In the genomic region with DNA sequence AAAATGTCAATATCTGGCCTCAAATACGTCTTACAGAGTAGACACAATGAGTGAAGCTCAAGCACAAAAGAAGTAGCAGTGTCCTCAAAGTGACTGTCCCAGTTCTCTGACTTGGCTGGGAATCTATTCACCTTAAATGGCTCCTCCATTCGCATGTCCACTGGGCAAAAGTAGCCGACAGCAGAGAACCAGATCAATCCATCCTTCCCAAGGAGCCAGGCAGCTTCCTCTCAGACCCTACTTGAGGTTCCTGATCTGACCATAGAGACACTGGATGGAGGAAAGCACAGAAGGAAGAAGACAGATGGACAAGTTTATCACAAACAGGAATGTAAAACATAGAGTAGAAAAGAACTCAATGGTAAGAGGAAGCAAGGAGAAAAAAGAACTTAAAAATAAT, we compare ENCODE assay signal across 21 cellular contexts. TPM values are rescaled to one million over a fixed set of nuclear protein-coding genes. Genes with fewer than 3 reads are reported as not detected.
DNase-seq lines count a peak whose midpoint lies in the region; ATAC-seq, FAIRE-seq and TF ChIP-seq lines count a peak whose summit lies in the region.
"Had no signal": no experiment of that assay in that cellular context is flagged by ENCODE, and none has a peak within 500 bp of the region (broad histone marks: within the 10 kb centered on the region; RNA-seq: fewer than 3 reads in every experiment).

No MANE protein-coding gene starts in this region.

- H3K4me3 ChIP-seq in K562 (no peak overlapping the region), subcutaneous abdominal adipose tissue (ENCODE audit: low read depth in 1 of 5, low read length in 5 of 5) (no peak overlapping the region)
- H3K4me3 ChIP-seq: upper lobe of left lung had no signal

- H2AFZ ChIP-seq in K562 (ENCODE audit: low read depth, low read length), result no peak overlapping the region

- peak overlapping the region; percentile 17 for H3K27ac Mint-ChIP-seq in activated naive CD8-positive, alpha-beta T cell treated with anti-CD3 and anti-CD28 coated beads, Interleukin-2, amount 50 U/mL, for 24 hours
- H3K27ac Mint-ChIP-seq in activated naive CD8-positive, alpha-beta T cell treated with anti-CD3 and anti-CD28 coated beads for 36 hours, result no peak overlapping the region
- H3K27ac Mint-ChIP-seq in HFFc6, result peak overlapping the region; percentile 53
- H3K27ac Mint-ChIP-seq: memory B cell had no signal

- no peak for ATAC-seq in activated naive CD8-positive, alpha-beta T cell treated with anti-CD3 and anti-CD28 coated beads, Interleukin-2, amount 50 U/mL, for 24 hours
- peak; percentile 65 for ATAC-seq in K562

- peaks cover 64% of the 10 kb centered on the region for H3K4me1 Mint-ChIP-seq in activated naive CD8-positive, alpha-beta T cell treated with anti-CD3 and anti-CD28 coated beads, Interleukin-2, amount 50 U/mL, for 24 hours
- H3K4me1 Mint-ChIP-seq in activated naive CD8-positive, alpha-beta T cell treated with anti-CD3 and anti-CD28 coated beads for 36 hours, result peaks cover 32% of the 10 kb centered on the region
- H3K4me1 Mint-ChIP-seq in HFFc6 (ENCODE audit: low read depth), result peaks cover 78% of the 10 kb centered on the region

- peaks cover 85% of the 10 kb centered on the region for H3K79me2 ChIP-seq in K562 (ENCODE audit: control insufficient read depth, insufficient read depth, low read length)

- no peaks in the 10 kb centered on the region for H3K27me3 Mint-ChIP-seq in activated naive CD8-positive, alpha-beta T cell treated with anti-CD3 and anti-CD28 coated beads, Interleukin-2, amount 50 U/mL, for 24 hours
- H3K27me3 Mint-ChIP-seq in activated naive CD8-positive, alpha-beta T cell treated with anti-CD3 and anti-CD28 coated beads for 36 hours, result no peaks in the 10 kb centered on the region
- no peaks in the 10 kb centered on the region; the same call in none of the 2 replicates for H3K27me3 Mint-ChIP-seq in HFFc6 (ENCODE audit: insufficient read depth)
- H3K27me3 Mint-ChIP-seq: memory B cell had no signal

- TF ChIP-seq EP300 in K562 (IDR thresholded peaks at IDR 0.05; ENCODE audit: low read length), result no peak

- CTCF ChIA-PET in K562 (lab: Yijun Ruan, JAX; ENCODE audit: low intra/inter-chr PET ratio), result no interaction called here

- TF ChIP-seq POLR2A in K562 (conservative IDR thresholded peaks at IDR 0.05), result no peak

- peaks cover 5% of the 10 kb centered on the region; the same call in 2 of the 3 replicates for H3K36me3 ChIP-seq in K562 (ENCODE audit: control insufficient read depth, insufficient read depth, low read length)
- H3K36me3 ChIP-seq in subcutaneous abdominal adipose tissue (ENCODE audit: control insufficient read depth in 5 of 5, insufficient read depth in 5 of 5, low read length in 5 of 5), result no peaks in the 10 kb centered on the region
- H3K36me3 ChIP-seq: upper lobe of left lung, WERI-Rb-1 had no signal

- in situ Hi-C loops in K562 (cut with MboI), result no loop called here

- no peaks in the 10 kb centered on the region for H3K9me1 ChIP-seq in K562 (ENCODE audit: control insufficient read depth, insufficient read depth, low read length)

- DNase-seq in activated naive CD8-positive, alpha-beta T cell treated with anti-CD3 and anti-CD28 coated beads, Interleukin-2, amount 50 U/mL, for 24 hours, result no peak
- no peak for DNase-seq in activated naive CD8-positive, alpha-beta T cell treated with anti-CD3 and anti-CD28 coated beads for 36 hours
- no peak for DNase-seq in HFFc6
- DNase-seq in K562 (ENCODE audit: extremely low read depth in 1 of 4, low spot score in 3 of 4), result no peak
- no peak for DNase-seq in NCI-H2029 treated with DMSO at 0.1 percent for 48 hours (lab: John Stamatoyannopoulos, UW)
- DNase-seq in effector CD4-positive, alpha-beta T cell, result no peak
- DNase-seq in NCI-H1417 (lab: John Stamatoyannopoulos, UW), result no peak
- DNase-seq: activated CD4-positive, alpha-beta T cell treated with anti-CD3 and anti-CD28 coated beads, Interleukin-2, amount 50 U/mL, for 1 hour; COR-L47; head of caudate nucleus; NCI-H1092; NCI-H2081; NCI-H748 treated with DMSO at 0.1 percent for 48 hours; occipital lobe; T-helper 9 cell; upper lobe of left lung; WERI-Rb-1 had no signal

- POLR2A ChIA-PET in K562 (lab: Yijun Ruan, JAX), result no interaction called here

- H4K20me1 ChIP-seq in K562 (replicated peaks; ENCODE audit: control insufficient read depth, insufficient read depth, low read length), result no peaks in the 10 kb centered on the region

- H3K9ac ChIP-seq in K562 (ENCODE audit: insufficient read depth in 1 of 2, low read depth in 2 of 2, low read length in 2 of 2), result no peak overlapping the region
- no peak overlapping the region for H3K9ac ChIP-seq in subcutaneous abdominal adipose tissue (ENCODE audit: low read length in 5 of 5)

- peaks cover 55% of the 10 kb centered on the region for H3K36me3 Mint-ChIP-seq in activated naive CD8-positive, alpha-beta T cell treated with anti-CD3 and anti-CD28 coated beads, Interleukin-2, amount 50 U/mL, for 24 hours (ENCODE audit: low read depth)
- H3K36me3 Mint-ChIP-seq in activated naive CD8-positive, alpha-beta T cell treated with anti-CD3 and anti-CD28 coated beads for 36 hours, result peaks cover 31% of the 10 kb centered on the region
- peaks cover 50% of the 10 kb centered on the region for H3K36me3 Mint-ChIP-seq in HFFc6 (ENCODE audit: low read depth)
- H3K36me3 Mint-ChIP-seq: memory B cell had no signal

- no peak for TF ChIP-seq RAD21 in K562 (CRISPR knock-in tag; conservative IDR thresholded peaks at IDR 0.05 in 1 of 2, IDR thresholded peaks at IDR 0.05 in 1 of 2)

- no peaks in the 10 kb centered on the region; a peak in 1 of 5 replicates for H3K4me1 ChIP-seq in K562 (replicated peaks in 1 of 2; ENCODE audit: control insufficient read depth in 2 of 2, insufficient read depth in 2 of 2, low read length in 2 of 2)
- peaks cover 2 to 33% (median 27%) of the 10 kb centered on the region in 5 donors for H3K4me1 ChIP-seq in subcutaneous abdominal adipose tissue (ENCODE audit: control insufficient read depth in 5 of 5, insufficient read depth in 5 of 5, low read length in 5 of 5)

- H3K27ac ChIP-seq in K562 (ENCODE audit: extremely low read depth, low read depth, low read length) (no peak overlapping the region), subcutaneous abdominal adipose tissue (ENCODE audit: low read depth, low read length) (peak overlapping the region; percentile 7)
- H3K27ac ChIP-seq: epithelial cell of prostate, upper lobe of left lung, WERI-Rb-1 had no signal

- no peak for FAIRE-seq in K562 (lab: Jason Lieb, UNC)

- H3K27me3 ChIP-seq in K562 (ENCODE audit: control insufficient read depth in 2 of 2, insufficient read depth in 2 of 2, low read length in 2 of 2), result no peaks in the 10 kb centered on the region
- H3K27me3 ChIP-seq in subcutaneous abdominal adipose tissue (ENCODE audit: control insufficient read depth in 5 of 5, insufficient read depth in 4 of 5, low read length in 5 of 5), result no peaks in the 10 kb centered on the region
- H3K27me3 ChIP-seq: BE2C, upper lobe of left lung had no signal

- no peak overlapping the region for H3K4me3 Mint-ChIP-seq in activated naive CD8-positive, alpha-beta T cell treated with anti-CD3 and anti-CD28 coated beads, Interleukin-2, amount 50 U/mL, for 24 hours
- no peak overlapping the region for H3K4me3 Mint-ChIP-seq in activated naive CD8-positive, alpha-beta T cell treated with anti-CD3 and anti-CD28 coated beads for 36 hours
- no peak overlapping the region for H3K4me3 Mint-ChIP-seq in HFFc6
- H3K4me3 Mint-ChIP-seq: memory B cell had no signal

- intact Hi-C loops in K562 (cut with micrococcal nuclease), result no loop called here

- no peaks in the 10 kb centered on the region for H3K9me3 ChIP-seq in K562 (replicated peaks; ENCODE audit: control insufficient read depth, insufficient read depth, low read depth, low read length)
- no peaks in the 10 kb centered on the region for H3K9me3 ChIP-seq in subcutaneous abdominal adipose tissue (ENCODE audit: control insufficient read depth in 5 of 5, low read length in 5 of 5)
- H3K9me3 ChIP-seq: BE2C, upper lobe of left lung had no signal

- peaks cover 4% of the 10 kb centered on the region for H3K9me3 Mint-ChIP-seq in activated naive CD8-positive, alpha-beta T cell treated with anti-CD3 and anti-CD28 coated beads, Interleukin-2, amount 50 U/mL, for 24 hours
- peaks cover 2% of the 10 kb centered on the region for H3K9me3 Mint-ChIP-seq in activated naive CD8-positive, alpha-beta T cell treated with anti-CD3 and anti-CD28 coated beads for 36 hours
- H3K9me3 Mint-ChIP-seq in HFFc6, result peaks cover under 1% of the 10 kb centered on the region; the same call in 1 of the 2 replicates
- H3K9me3 Mint-ChIP-seq: memory B cell had no signal

- 69% methylated on average over 3 of the region's 3 CpGs for WGBS in K562 (ENCODE audit: insufficient coverage, low coverage, missing lambda C conversion rate)

- TF ChIP-seq CTCF in HFFc6 (IDR thresholded peaks at IDR 0.05) (no peak), K562 (IDR thresholded peaks at IDR 0.05 in 2 of 3, conservative IDR thresholded peaks at IDR 0.05 in 1 of 3; ENCODE audit: insufficient read depth in 2 of 3, low read depth in 1 of 3, low read length in 3 of 3) (no peak)

- H3K4me2 ChIP-seq in K562 (ENCODE audit: insufficient read depth, low read length), result no peak overlapping the region

- BruUV-seq in K562 (replicated peaks; lab: Mats Ljungman, UMichigan), result no TSS peak

RNA-seq across cellular contexts. Expression of a gene that starts 53.5 kb away (rescaled TPM):
- total RNA-seq in activated naive CD8-positive, alpha-beta T cell treated with anti-CD3 and anti-CD28 coated beads for 36 hours, result 100 to 1,000 TPM; 103 to 106 TPM
- total RNA-seq in HFFc6 (2021; fragmentation: NEBNext Ultra II Directional; extraction: Animal tissue kit (Norgen Biotek cat#: 25700)), result 10 to 100 TPM; 54.5 to 90.0 (median 58.9) TPM
- 85.3 and 114 TPM in 2 replicates for total RNA-seq in K562 (2011; cell fraction: chromatin; rRNA removed; ENCODE audit: low replicate concordance)
- 56.5 and 61.6 TPM in 2 replicates for total RNA-seq in K562 (2011; cell fraction: nucleolus; rRNA removed)
- total RNA-seq in K562 (2011; cell fraction: nucleoplasm; rRNA removed), result 58.1 and 77.3 TPM in 2 replicates
- total RNA-seq in K562 (2014; rRNA removed), result 90.8 and 91.6 TPM in 2 replicates
- total RNA-seq in K562 (2014; rRNA removed; fragmentation: Illumina TruSeq; extraction: Trizol), result 77.8 and 81.9 TPM in 2 replicates
- total RNA-seq in K562 (2015; rRNA removed; fragmentation: Illumina TruSeq; extraction: Trizol), result 62.2 and 63.9 TPM in 2 replicates
- 97.9 and 109 TPM in 2 replicates for total RNA-seq in K562 (2021)
- 37.2 and 39.0 TPM in 2 replicates for polyA plus RNA-seq in K562 (2011; rRNA removed)
- 26.0 and 31.7 TPM in 2 replicates for polyA plus RNA-seq in K562 (2011; cell fraction: cytosol; rRNA removed)
- polyA plus RNA-seq in K562 (2011; cell fraction: nucleus; rRNA removed), result 39.8 and 46.6 TPM in 2 replicates
- polyA plus RNA-seq in K562 (2012), result 14.5 and 19.6 TPM in 2 replicates
- 37.1 and 44.4 TPM in 2 replicates for polyA plus RNA-seq in K562 (2014; fragmentation: Illumina TruSeq; extraction: Trizol)
- polyA plus RNA-seq in K562 (2014; fragmentation: Nextera tagmentation; extraction: Ambion mirVana), result 10 to 100 TPM in 1 of 2 experiments, 1 to 10 TPM in 1; 7.6 to 15.0 TPM
- 24.5 and 27.3 TPM in 2 replicates for polyA plus RNA-seq in K562 (2014; rRNA removed)
- polyA minus RNA-seq in K562 (2011; rRNA and poly(A)+ RNA removed), result 108 and 112 TPM in 2 replicates
- polyA minus RNA-seq in K562 (2011; cell fraction: cytosol; rRNA and poly(A)+ RNA removed), result 119 and 123 TPM in 2 replicates
- 84.6 and 94.7 TPM in 2 replicates for polyA minus RNA-seq in K562 (2011; cell fraction: nucleus; rRNA and poly(A)+ RNA removed)
